8 cellular contexts compared by ENCODE assay signal in the genomic region with DNA sequence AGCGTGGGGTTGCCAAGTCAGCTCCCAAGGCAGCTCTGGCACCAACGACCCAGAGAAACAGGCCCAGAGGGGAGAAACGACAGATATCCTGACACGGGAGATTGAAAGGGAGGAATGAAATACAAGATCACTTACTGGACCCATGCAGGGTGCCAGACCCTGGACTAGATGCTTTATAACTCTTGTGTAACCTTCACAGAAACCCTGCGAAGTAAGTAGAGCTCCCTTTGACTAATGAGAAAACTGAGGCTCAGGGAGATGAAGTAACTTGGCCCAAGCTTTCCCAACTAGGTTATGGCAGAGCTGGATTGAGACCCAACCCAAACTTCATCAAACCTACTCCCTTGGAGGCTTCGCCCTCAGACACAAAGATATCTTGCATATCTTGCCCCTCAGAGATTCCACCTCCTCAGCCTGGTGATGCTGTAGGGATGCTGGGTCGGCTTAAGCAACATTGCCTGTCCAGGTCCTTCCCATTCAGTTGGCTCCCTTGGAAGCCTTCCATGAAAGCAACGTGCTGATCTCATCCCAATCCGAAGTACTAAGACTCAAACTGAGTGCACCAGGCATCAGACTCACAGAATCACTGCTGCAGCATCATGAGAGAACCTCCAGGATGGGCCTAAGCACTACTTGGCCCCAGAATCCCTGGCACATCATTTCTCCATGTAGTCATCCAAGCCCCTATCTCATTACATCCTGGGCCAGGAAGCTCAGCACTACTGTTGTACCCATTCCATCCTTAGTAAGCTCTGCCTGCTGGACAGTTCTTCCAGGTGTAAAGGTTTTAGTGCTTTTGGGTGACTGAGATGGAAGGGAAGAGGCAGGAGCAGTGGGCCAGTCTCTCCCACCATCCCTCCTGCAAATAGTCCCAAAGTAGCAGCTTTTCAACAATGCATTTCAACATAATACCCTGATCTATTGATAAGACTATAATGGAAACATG. TPM values are rescaled to one million over a fixed set of nuclear protein-coding genes. Genes with fewer than 3 reads are reported as not detected.
A peak's percentile ranks its signal among the peaks of the same experiment; 100 is the strongest.
DNase-seq lines count a peak whose midpoint lies in the region; ATAC-seq and TF ChIP-seq lines count a peak whose summit lies in the region.
"Had no signal": no experiment of that assay in that cellular context is flagged by ENCODE, and none has a peak within 500 bp of the region (broad histone marks: within the 10 kb centered on the region; RNA-seq: fewer than 3 reads in every experiment).

No MANE protein-coding gene starts in this region.

- peaks cover 9% of the 10 kb centered on the region; the same call in 2 of the 3 replicates for H3K36me3 Mint-ChIP-seq in GM23338 (ENCODE audit: low read depth)

- H3K79me2 ChIP-seq in GM23338 (replicated peaks; ENCODE audit: insufficient read depth) = peaks cover 17% of the 10 kb centered on the region; the same call in 1 of the 2 replicates

- peak overlapping the region; percentile 75; the same call in 1 of the 2 replicates for H3K27ac Mint-ChIP-seq in GM23338

- peaks cover 37% of the 10 kb centered on the region for H3K4me1 Mint-ChIP-seq in GM23338

- no peaks in the 10 kb centered on the region for H3F3A ChIP-seq in GM23338 (replicated peaks; ENCODE audit: low read depth)

- peaks cover 11% of the 10 kb centered on the region for H3K27me3 Mint-ChIP-seq in GM23338 (ENCODE audit: insufficient read depth, low read depth, poor library complexity)

- TF ChIP-seq POLR2A in Peyer's patch (IDR thresholded peaks at IDR 0.05) (no peak), GM18505 (IDR thresholded peaks at IDR 0.05; ENCODE audit: borderline replicate concordance, extremely low read depth, insufficient read depth, insufficient read length) (no peak)

- H3K9me3 ChIP-seq in Peyer's patch = no peaks in the 10 kb centered on the region

- H3K4me3 Mint-ChIP-seq in GM23338 = peak overlapping the region; percentile 87

- H4K20me1 ChIP-seq in GM23338 (replicated peaks; ENCODE audit: insufficient read depth) = no peaks in the 10 kb centered on the region

- H2AFZ ChIP-seq in GM23338 = peak overlapping the region; percentile 89

- peaks cover 11% of the 10 kb centered on the region for H3K9me2 ChIP-seq in GM23338 (ENCODE audit: insufficient read depth)

- H3K4me3 ChIP-seq in GM23338 (peak overlapping the region; percentile 66), Peyer's patch (peak overlapping the region in 3 of 4 donors; percentile 36 to 67 (median 51)), fibroblast of mammary gland (ENCODE audit: control insufficient read depth, low read depth, low read length) (no peak overlapping the region), retinal pigment epithelial cell (ENCODE audit: low read length) (peak overlapping the region; percentile 87)

- no peak for TF ChIP-seq CTCF in GM23338 (conservative IDR thresholded peaks at IDR 0.05; ENCODE audit: low read depth in 2 of 2)
- no peak for TF ChIP-seq CTCF in Peyer's patch (IDR thresholded peaks at IDR 0.05)
- no peak for TF ChIP-seq CTCF in fibroblast of mammary gland (conservative IDR thresholded peaks at IDR 0.05; ENCODE audit: control insufficient read depth, insufficient read depth, low read depth, low read length)
- no peak for TF ChIP-seq CTCF in retinal pigment epithelial cell (conservative IDR thresholded peaks at IDR 0.05; ENCODE audit: low read depth, low read length)

- H3K36me3 ChIP-seq in GM23338 (ENCODE audit: insufficient read depth) (no peaks in the 10 kb centered on the region), Peyer's patch (no peaks in the 10 kb centered on the region)

- H3K9me3 Mint-ChIP-seq in GM23338 = no peaks in the 10 kb centered on the region

- no peaks in the 10 kb centered on the region for H3K27me3 ChIP-seq in GM23338 (ENCODE audit: insufficient read depth)
- H3K27me3 ChIP-seq in Peyer's patch = no peaks in the 10 kb centered on the region

- ATAC-seq in GM23338 (no peak), GM18505 (IDR thresholded peaks at IDR 0.05; ENCODE audit: unreplicated experiment) (no peak), GM21528 (IDR thresholded peaks at IDR 0.05; ENCODE audit: low FRiP score, unreplicated experiment) (no peak), GM21737 (IDR thresholded peaks at IDR 0.05; ENCODE audit: unreplicated experiment) (no peak)

- DNase-seq in GM23338 (ENCODE audit: low spot score) = no peak
- DNase-seq in Peyer's patch = no peak
- peak; percentile 26 for DNase-seq in fibroblast of mammary gland (ENCODE audit: low read depth)
- no peak for DNase-seq in retinal pigment epithelial cell (ENCODE audit: low read depth)

- peak overlapping the region; percentile 81 for H3K4me2 ChIP-seq in GM23338

- peaks cover 18% of the 10 kb centered on the region for H3K4me1 ChIP-seq in GM23338 (ENCODE audit: insufficient read depth)
- peaks cover 0 to 24% (median 11%) of the 10 kb centered on the region in 4 donors for H3K4me1 ChIP-seq in Peyer's patch

- H3K27ac ChIP-seq in GM23338 (ENCODE audit: low read depth) (peak overlapping the region; percentile 91; the same call in 1 of the 2 replicates), Peyer's patch (peak overlapping the region in 1 of 4 donors; percentile 84)

TF ChIP-seq in GM23338, 12 proteins besides CTCF, POLR2A, EP300 and RAD21:
- TF ChIP-seq POLR2AphosphoS5 (IDR thresholded peaks at IDR 0.05; ENCODE audit: low read depth) (no peak), EZH2phosphoT487 (IDR thresholded peaks at IDR 0.05; ENCODE audit: unreplicated experiment) (no peak), NANOG (IDR thresholded peaks at IDR 0.05; ENCODE audit: borderline replicate concordance) (no peak), ZNF114 (CRISPR knock-in tag; IDR thresholded peaks at IDR 0.05) (no peak), ZNF331 (CRISPR knock-in tag; IDR thresholded peaks at IDR 0.05; ENCODE audit: low read depth) (no peak)
TF ChIP-seq in GM23338: peak in this region for 0.

RNA-seq across cellular contexts. Expression of a gene that starts 1.1 kb away (rescaled TPM):
- 23.5 and 27.6 TPM in 2 replicates for total RNA-seq in GM23338 (2014; rRNA removed; shearing (Covaris generic))
- 9.3 and 10.3 TPM in 2 replicates for polyA plus RNA-seq in GM23338 (2016; fragmentation: Nextera tagmentation; extraction: Ambion mirVana)
- total RNA-seq in Peyer's patch = 100 to 1,000 TPM in 1 of 4 donors, 10 to 100 TPM in 2, 1 to 10 TPM in 1; 5.8 to 169 (median 40.6) TPM
- total RNA-seq: dermis blood vessel endothelial cell had no signal

RNA-seq across cellular contexts. Expression of a gene that starts 7.5 kb away (rescaled TPM):
- total RNA-seq in GM23338 (2014; rRNA removed; shearing (Covaris generic)) = not detected in 2 replicates
- polyA plus RNA-seq in GM23338 (2016; fragmentation: Nextera tagmentation; extraction: Ambion mirVana) = not detected in 2 replicates
- total RNA-seq in Peyer's patch = not detected
- total RNA-seq: dermis blood vessel endothelial cell had no signal

RNA-seq across cellular contexts. Expression of a gene that starts 21.2 kb away (rescaled TPM):
- total RNA-seq in GM23338 (2014; rRNA removed; shearing (Covaris generic)) = 55.4 and 60.1 TPM in 2 replicates
- 53.7 and 58.2 TPM in 2 replicates for polyA plus RNA-seq in GM23338 (2016; fragmentation: Nextera tagmentation; extraction: Ambion mirVana)
- total RNA-seq in Peyer's patch = 100 to 1,000 TPM; 120 to 304 (median 177) TPM

RNA-seq across cellular contexts. Expression of a gene that starts 46.5 kb away (rescaled TPM):
- total RNA-seq in GM23338 (2014; rRNA removed; shearing (Covaris generic)) = not detected in 2 replicates
- 0.19 and 0.36 TPM in 2 replicates for polyA plus RNA-seq in GM23338 (2016; fragmentation: Nextera tagmentation; extraction: Ambion mirVana)
- total RNA-seq in Peyer's patch = 1 to 10 TPM in 1 of 4 donors, not detected in 3; 2.5 TPM
